ENCODE assay signal across 19 cellular contexts in genomic region chr13:51058461-51059167, GRCh38. TPM values are rescaled to one million over a fixed set of nuclear protein-coding genes. Genes with fewer than 3 reads are reported as not detected.
DNase-seq lines count a peak whose midpoint lies in the region; ATAC-seq and TF ChIP-seq lines count a peak whose summit lies in the region.
"Had no signal": no experiment of that assay in that cellular context is flagged by ENCODE, and none has a peak within 500 bp of the region (broad histone marks: within the 10 kb centered on the region; RNA-seq: fewer than 3 reads in every experiment).

No MANE protein-coding gene starts in this region.

- H3K9me3 Mint-ChIP-seq in neural progenitor cell: no peaks in the 10 kb centered on the region
- H3K9me3 Mint-ChIP-seq: CD4-positive, alpha-beta memory T cell had no signal

- DNase-seq in NCI-H146 (lab: John Stamatoyannopoulos, UW) (peak; percentile 20), NCI-H146 treated with DMSO at 0.1 percent for 48 hours (lab: John Stamatoyannopoulos, UW; ENCODE audit: unreplicated experiment) (no peak), SK-MEL-5 (ENCODE audit: low read depth, low spot score) (peak; percentile 22), choroid plexus epithelial cell (ENCODE audit: low read depth) (peak; percentile 12), neural progenitor cell (ENCODE audit: low spot score) (peak; percentile 80), upper lobe of left lung (no peak)
- DNase-seq: CD4-positive, alpha-beta memory T cell; DMS79 treated with DMSO at 0.1 percent for 48 hours; GDM1; IMR-90; Karpas-422; MM.1S; NCI-H1092 treated with DMSO at 0.1 percent for 48 hours; NCI-H187; NCI-H774 had no signal

- H3K36me3 ChIP-seq in neural progenitor cell (no peaks in the 10 kb centered on the region), upper lobe of left lung (no peaks in the 10 kb centered on the region)

- no peaks in the 10 kb centered on the region for H4K20me1 ChIP-seq in neural progenitor cell (ENCODE audit: low read depth)

- peaks cover 31% of the 10 kb centered on the region for H3K4me1 Mint-ChIP-seq in neural progenitor cell
- H3K4me1 Mint-ChIP-seq: CD4-positive, alpha-beta memory T cell had no signal

- no peak for ATAC-seq in HG02610 (IDR thresholded peaks at IDR 0.05; ENCODE audit: unreplicated experiment)
- ATAC-seq in upper lobe of left lung (ENCODE audit: low FRiP score in 2 of 2): no peak
- ATAC-seq in GM21367 (IDR thresholded peaks at IDR 0.05; ENCODE audit: unreplicated experiment): no peak

- no peaks in the 10 kb centered on the region for H3K79me2 ChIP-seq in neural progenitor cell (ENCODE audit: low read depth)

- H3K4me3 Mint-ChIP-seq in neural progenitor cell: peak overlapping the region; percentile 44
- H3K4me3 Mint-ChIP-seq: CD4-positive, alpha-beta memory T cell had no signal

- peaks cover 16% of the 10 kb centered on the region for H3K27me3 Mint-ChIP-seq in neural progenitor cell (ENCODE audit: insufficient read depth, low read depth)

- H3K4me3 ChIP-seq in choroid plexus epithelial cell (ENCODE audit: low read depth, low read length): no peak overlapping the region
- no peak overlapping the region for H3K4me3 ChIP-seq in neural progenitor cell
- no peak overlapping the region for H3K4me3 ChIP-seq in upper lobe of left lung

- 77 to 83% methylated on average over 6 of the region's 6 CpGs for WGBS in upper lobe of left lung, 2 donors

- H3K9ac ChIP-seq in neural progenitor cell: no peak overlapping the region

- in situ Hi-C loops in SK-MEL-5 (cut with HindIII; ENCODE audit: low pct_unique_long_range_greater_than_20kb, low sequenced_read_pairs): no loop called here

- H3K4me2 ChIP-seq in neural progenitor cell: peak overlapping the region; percentile 59

- peaks cover 14% of the 10 kb centered on the region for H3F3A ChIP-seq in neural progenitor cell (ENCODE audit: low read depth)

- no peak for TF ChIP-seq EP300 in upper lobe of left lung (IDR thresholded peaks at IDR 0.05)

- peak overlapping the region; percentile 59 for H3K27ac ChIP-seq in neural progenitor cell
- no peak overlapping the region for H3K27ac ChIP-seq in upper lobe of left lung
- H3K27ac ChIP-seq: 22Rv1 had no signal

- H3K4me1 ChIP-seq in neural progenitor cell: peaks cover 18% of the 10 kb centered on the region
- H3K4me1 ChIP-seq in upper lobe of left lung: no peaks in the 10 kb centered on the region

- no peaks in the 10 kb centered on the region for H3K36me3 Mint-ChIP-seq in neural progenitor cell
- H3K36me3 Mint-ChIP-seq: CD4-positive, alpha-beta memory T cell had no signal

- TF ChIP-seq CTCF in choroid plexus epithelial cell (conservative IDR thresholded peaks at IDR 0.05; ENCODE audit: low read depth, low read length): no peak
- TF ChIP-seq CTCF in neural progenitor cell (IDR thresholded peaks at IDR 0.05): no peak
- no peak for TF ChIP-seq CTCF in upper lobe of left lung (IDR thresholded peaks at IDR 0.05)

- H3K9me3 ChIP-seq in neural progenitor cell (ENCODE audit: low read depth): no peaks in the 10 kb centered on the region
- no peaks in the 10 kb centered on the region for H3K9me3 ChIP-seq in upper lobe of left lung

- H2AFZ ChIP-seq in neural progenitor cell (replicated peaks): no peak overlapping the region

- no peaks in the 10 kb centered on the region for H3K27me3 ChIP-seq in neural progenitor cell
- no peaks in the 10 kb centered on the region for H3K27me3 ChIP-seq in upper lobe of left lung

- no peak for TF ChIP-seq POLR2A in upper lobe of left lung (IDR thresholded peaks at IDR 0.05)

- H3K27ac Mint-ChIP-seq in neural progenitor cell: peak overlapping the region; percentile 93

RNA-seq across cellular contexts. Expression of gene C13orf42, which starts 52.5 kb away (rescaled TPM):
- total RNA-seq in SK-MEL-5 (2014; rRNA removed; shearing (Covaris generic)): not detected in 2 replicates
- polyA plus RNA-seq in SK-MEL-5 (2015; cell fraction: cytosol; rRNA removed): not detected in 2 replicates
- not detected in 2 replicates for polyA plus RNA-seq in SK-MEL-5 (2015; cell fraction: nucleus; rRNA removed)
- 0.65 and 0.96 TPM in 2 replicates for total RNA-seq in neural progenitor cell (ENCODE audit: low replicate concordance)
- not detected for total RNA-seq in upper lobe of left lung
- total RNA-seq: CD4-positive, alpha-beta memory T cell; IMR-90 had no signal
- polyA plus RNA-seq: BJ; CD4-positive, alpha-beta memory T cell; IMR-90 had no signal

Comparison
In these comparisons a context has a peak if more than half of its experiments do, and no peak if none do; other contexts are left out.
1. DNase-seq: peak in NCI-H146 (single experiment), SK-MEL-5 (single experiment), choroid plexus epithelial cell (single experiment) and neural progenitor cell (single experiment); none in NCI-H146 treated with DMSO at 0.1 percent for 48 hours (single experiment) and upper lobe of left lung (0 of 2).